Comparison of ENCODE assay signal across 8 cellular contexts in the genomic region with DNA sequence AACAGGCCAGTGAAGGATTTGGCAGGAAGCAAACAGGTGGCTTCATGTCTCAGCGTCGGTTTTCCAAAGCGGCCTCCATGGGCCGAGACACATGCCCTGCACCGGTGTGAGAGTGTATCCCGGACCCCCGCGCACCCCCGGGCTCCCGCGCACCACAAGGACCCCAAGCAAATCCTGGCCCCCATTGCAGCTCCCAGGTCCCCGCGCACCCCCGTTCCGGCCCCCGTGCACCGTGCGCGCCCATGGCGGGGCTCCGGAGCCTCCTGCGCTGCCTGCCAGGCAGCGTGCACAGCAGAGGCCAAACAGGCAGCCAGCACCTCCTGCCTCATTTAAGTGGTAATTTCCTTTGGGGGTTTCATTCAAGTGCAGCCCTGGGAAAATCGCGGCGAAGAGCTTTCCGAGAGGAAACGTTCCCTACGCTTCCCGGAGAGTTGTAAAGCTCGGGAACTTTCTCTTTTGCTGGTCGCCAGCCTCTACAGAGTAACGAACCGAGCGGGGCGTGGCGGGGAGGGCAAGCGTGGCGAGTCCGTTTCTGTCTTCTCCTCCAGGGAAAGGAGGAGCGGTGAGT.
A peak's percentile ranks its signal among the peaks of the same experiment; 100 is the strongest.
DNase-seq lines count a peak whose midpoint lies in the region; TF ChIP-seq lines count a peak whose summit lies in the region.

No MANE protein-coding gene starts in this region.

- no peaks in the 10 kb centered on the region for H3K36me3 Mint-ChIP-seq in CD4-positive, alpha-beta memory T cell
- no peaks in the 10 kb centered on the region for H3K36me3 Mint-ChIP-seq in activated T-helper 2 cell treated with anti-CD3 and anti-CD28 coated beads, Interferon-gamma antibody, Interleukin-2, Interleukin-4, amounts not matched to agents 10 μg/mL and 5 μg/mL and 100 μg/mL, durations not matched to agents 14 hours and 24 hours and 36 hours (ENCODE audit: low read depth)

- DNase-seq in CD4-positive, alpha-beta memory T cell = no peak
- DNase-seq in activated T-helper 2 cell treated with anti-CD3 and anti-CD28 coated beads, Interferon-gamma antibody, Interleukin-2, Interleukin-4, amounts not matched to agents 10 μg/mL and 5 μg/mL and 100 μg/mL, durations not matched to agents 14 hours and 24 hours and 36 hours (ENCODE audit: low spot score) = no peak
- DNase-seq in left ventricle myocardium inferior (peak; percentile 37), ovary (peak in 3 of 5 donors; percentile 19 to 43 (median 35)), NCI-H2107 (lab: John Stamatoyannopoulos, UW) (no peak), T1000 (lab: John Stamatoyannopoulos, UW) (no peak), DMS114 treated with DMSO at 0.1 percent for 48 hours (lab: John Stamatoyannopoulos, UW; ENCODE audit: unreplicated experiment) (no peak), cortex of kidney (lab: John Stamatoyannopoulos, UW) (no peak)

- peak overlapping the region; percentile 53 to 77 (median 64) for H3K4me3 Mint-ChIP-seq in CD4-positive, alpha-beta memory T cell
- peak overlapping the region; percentile 42 for H3K4me3 Mint-ChIP-seq in activated T-helper 2 cell treated with anti-CD3 and anti-CD28 coated beads, Interferon-gamma antibody, Interleukin-2, Interleukin-4, amounts not matched to agents 10 μg/mL and 5 μg/mL and 100 μg/mL, durations not matched to agents 14 hours and 24 hours and 36 hours (ENCODE audit: low read depth)

- H3K36me3 ChIP-seq in CD4-positive, alpha-beta memory T cell (ENCODE audit: insufficient read depth, low read length) = no peaks in the 10 kb centered on the region
- H3K36me3 ChIP-seq in left ventricle myocardium inferior = no peaks in the 10 kb centered on the region
- no peaks in the 10 kb centered on the region for H3K36me3 ChIP-seq in ovary

- no peak overlapping the region for H3K27ac Mint-ChIP-seq in CD4-positive, alpha-beta memory T cell
- no peak overlapping the region for H3K27ac Mint-ChIP-seq in activated T-helper 2 cell treated with anti-CD3 and anti-CD28 coated beads, Interferon-gamma antibody, Interleukin-2, Interleukin-4, amounts not matched to agents 10 μg/mL and 5 μg/mL and 100 μg/mL, durations not matched to agents 14 hours and 24 hours and 36 hours

- peaks cover 3 to 10% of the 10 kb centered on the region in 2 donors for H3K27me3 Mint-ChIP-seq in CD4-positive, alpha-beta memory T cell
- H3K27me3 Mint-ChIP-seq in activated T-helper 2 cell treated with anti-CD3 and anti-CD28 coated beads, Interferon-gamma antibody, Interleukin-2, Interleukin-4, amounts not matched to agents 10 μg/mL and 5 μg/mL and 100 μg/mL, durations not matched to agents 14 hours and 24 hours and 36 hours (ENCODE audit: low read depth) = peaks cover 13% of the 10 kb centered on the region

- CTCF ChIA-PET in CD4-positive, alpha-beta memory T cell (lab: Charles Lee; ENCODE audit: partially characterized antibody) = no interaction called here

- no peak for TF ChIP-seq EP300 in ovary (IDR thresholded peaks at IDR 0.05)

- H3K4me1 Mint-ChIP-seq in CD4-positive, alpha-beta memory T cell = peaks cover 1 to 12% (median 5%) of the 10 kb centered on the region in 4 donors
- peaks cover 5% of the 10 kb centered on the region for H3K4me1 Mint-ChIP-seq in activated T-helper 2 cell treated with anti-CD3 and anti-CD28 coated beads, Interferon-gamma antibody, Interleukin-2, Interleukin-4, amounts not matched to agents 10 μg/mL and 5 μg/mL and 100 μg/mL, durations not matched to agents 14 hours and 24 hours and 36 hours (ENCODE audit: low read depth)

- no peak overlapping the region for H3K27ac ChIP-seq in CD4-positive, alpha-beta memory T cell (ENCODE audit: low read depth, low read length)
- H3K27ac ChIP-seq in left ventricle myocardium inferior (replicated peaks) (no peak overlapping the region), ovary (no peak overlapping the region)

- intact Hi-C loops in CD4-positive, alpha-beta memory T cell (cut with micrococcal nuclease) = no loop called here
- intact Hi-C loops in activated T-helper 2 cell treated with anti-CD3 and anti-CD28 coated beads, Interferon-gamma antibody, Interleukin-2, Interleukin-4, amounts not matched to agents 10 μg/mL and 5 μg/mL and 100 μg/mL, durations not matched to agents 14 hours and 24 hours and 36 hours (cut with micrococcal nuclease) = no loop called here
- intact Hi-C loops in left ventricle myocardium inferior (cut with micrococcal nuclease) = no loop called here
- intact Hi-C loops in ovary (cut with DNase I) = no loop called here

- no peak overlapping the region for H3K4me3 ChIP-seq in CD4-positive, alpha-beta memory T cell (ENCODE audit: low read length in 2 of 2)
- H3K4me3 ChIP-seq in left ventricle myocardium inferior (peak overlapping the region; percentile 67), ovary (peak overlapping the region; percentile 39)

- TF ChIP-seq POLR2A in ovary (IDR thresholded peaks at IDR 0.05) = no peak

- TF ChIP-seq CTCF in left ventricle myocardium inferior (IDR thresholded peaks at IDR 0.05; ENCODE audit: borderline replicate concordance) (no peak), ovary (IDR thresholded peaks at IDR 0.05) (no peak)

- POLR2A ChIA-PET in CD4-positive, alpha-beta memory T cell (lab: Charles Lee; ENCODE audit: partially characterized antibody) = no interaction called here

- no peaks in the 10 kb centered on the region for H3K9me3 ChIP-seq in CD4-positive, alpha-beta memory T cell (ENCODE audit: control insufficient read depth in 1 of 2, low read length in 2 of 2)
- H3K9me3 ChIP-seq in left ventricle myocardium inferior (replicated peaks) (no peaks in the 10 kb centered on the region), ovary (no peaks in the 10 kb centered on the region)

- 7 to 19% (median 15%) methylated on average over 40 to 41 of the region's 41 CpGs for WGBS in ovary, 3 donors

- H3K9me3 Mint-ChIP-seq in CD4-positive, alpha-beta memory T cell = no peaks in the 10 kb centered on the region
- H3K9me3 Mint-ChIP-seq in activated T-helper 2 cell treated with anti-CD3 and anti-CD28 coated beads, Interferon-gamma antibody, Interleukin-2, Interleukin-4, amounts not matched to agents 10 μg/mL and 5 μg/mL and 100 μg/mL, durations not matched to agents 14 hours and 24 hours and 36 hours = no peaks in the 10 kb centered on the region

- no peaks in the 10 kb centered on the region for H3K4me1 ChIP-seq in CD4-positive, alpha-beta memory T cell (ENCODE audit: insufficient read depth, low read length)
- H3K4me1 ChIP-seq in left ventricle myocardium inferior = peaks cover 12% of the 10 kb centered on the region
- peaks cover 3% of the 10 kb centered on the region for H3K4me1 ChIP-seq in ovary (ENCODE audit: insufficient read depth)

- no peaks in the 10 kb centered on the region for H3K27me3 ChIP-seq in CD4-positive, alpha-beta memory T cell (ENCODE audit: insufficient read depth, low read length)
- H3K27me3 ChIP-seq in left ventricle myocardium inferior (ENCODE audit: low read depth) (no peaks in the 10 kb centered on the region), ovary (no peaks in the 10 kb centered on the region)

Comparison
In these comparisons a context has a peak if more than half of its experiments do, and no peak if none do; other contexts are left out.
1. DNase-seq: peak in left ventricle myocardium inferior (single experiment) and ovary (3 of 5); none in CD4-positive, alpha-beta memory T cell (0 of 5), activated T-helper 2 cell treated with anti-CD3 and anti-CD28 coated beads, Interferon-gamma antibody, Interleukin-2, Interleukin-4, amounts not matched to agents 10 μg/mL and 5 μg/mL and 100 μg/mL, durations not matched to agents 14 hours and 24 hours and 36 hours (single experiment), NCI-H2107 (single experiment), T1000 (single experiment), DMS114 treated with DMSO at 0.1 percent for 48 hours (single experiment) and cortex of kidney (single experiment).
2. H3K4me3 ChIP-seq: peak in left ventricle myocardium inferior (single experiment) and ovary (single experiment); none in CD4-positive, alpha-beta memory T cell (0 of 2).